10 cellular contexts compared by ENCODE assay signal in genomic region chr21:31136891-31137290, GRCh38.
DNase-seq lines count a peak whose midpoint lies in the region; ATAC-seq and TF ChIP-seq lines count a peak whose summit lies in the region.
"Had no signal": no experiment of that assay in that cellular context is flagged by ENCODE, and none has a peak within 500 bp of the region (broad histone marks: within the 10 kb centered on the region; RNA-seq: fewer than 3 reads in every experiment).

No MANE protein-coding gene starts in this region.

- BruUV-seq in IMR-90 (replicated peaks; lab: Mats Ljungman, UMichigan): no TSS peak

- peak overlapping the region; percentile 59 for H3K9ac ChIP-seq in BLaER1
- no peak overlapping the region for H3K9ac ChIP-seq in IMR-90 (ENCODE audit: low read depth, low read length)

- H3K9me1 ChIP-seq in IMR-90 (ENCODE audit: insufficient read depth, low read length): 0 out of 2 replicates have a peak, but pooled peaks cover 2% of the 10 kb centered on the region

- H3K56ac ChIP-seq in IMR-90 (ENCODE audit: extremely low read depth, insufficient read depth, low read length): no peak overlapping the region

- H2BK15ac ChIP-seq in IMR-90 (ENCODE audit: low read depth, low read length): no peak overlapping the region

- H3K27ac ChIP-seq in BLaER1 (peak overlapping the region; percentile 93), IMR-90 (ENCODE audit: insufficient read depth, low read length) (no peak overlapping the region)
- H3K27ac ChIP-seq: colonic mucosa had no signal

- no peak overlapping the region for H3K4ac ChIP-seq in IMR-90 (ENCODE audit: low read depth, low read length)

- H3K23ac ChIP-seq in IMR-90 (ENCODE audit: low read depth, low read length): no peak overlapping the region

- H2BK20ac ChIP-seq in IMR-90 (ENCODE audit: low read depth, low read length): peak overlapping the region; percentile 18; the same call in 1 of the 2 replicates

- no peak overlapping the region for H2AK9ac ChIP-seq in IMR-90 (replicated peaks; ENCODE audit: low read depth, low read length, poor library complexity)

- no peak for TF ChIP-seq CTCF in IMR-90 (conservative IDR thresholded peaks at IDR 0.05; ENCODE audit: low read depth, low read length)

- in situ Hi-C loops in IMR-90 (cut with MboI; ENCODE audit: low sequenced_read_pairs): no loop called here

- H2AFZ ChIP-seq in IMR-90 (replicated peaks; ENCODE audit: low read length, poor library complexity): peak overlapping the region; percentile 37

- H3K27me3 ChIP-seq in BLaER1 (no peaks in the 10 kb centered on the region), IMR-90 (ENCODE audit: control insufficient read depth, insufficient read depth, low read length) (no peaks in the 10 kb centered on the region)
- H3K27me3 ChIP-seq: colonic mucosa had no signal

- TF ChIP-seq POLR2A in IMR-90 (IDR thresholded peaks at IDR 0.05; ENCODE audit: low read depth, low read length): no peak

- 50% methylated on average over 7 of the region's 12 CpGs; no CpG with 5 or more reads in 1 of the 2 experiments for WGBS in IMR-90 (ENCODE audit: extremely low coverage in 2 of 2, insufficient read length in 1 of 2), 2 experiments

- no peaks in the 10 kb centered on the region for H3K9me3 ChIP-seq in BLaER1
- no peaks in the 10 kb centered on the region for H3K9me3 ChIP-seq in IMR-90 (ENCODE audit: control insufficient read depth, insufficient read depth, low read length)
- H3K9me3 ChIP-seq: colonic mucosa, mucosa of descending colon had no signal

- intact Hi-C loops in IMR-90 (cut with micrococcal nuclease): no loop called here

- POLR2A ChIA-PET in IMR-90 (lab: Charles Lee; ENCODE audit: unreplicated experiment): no interaction called here

- H4K5ac ChIP-seq in IMR-90 (ENCODE audit: low read depth, low read length): no peak overlapping the region

- no peak overlapping the region for H2BK5ac ChIP-seq in IMR-90 (ENCODE audit: low read depth, low read length, poor library complexity, severe bottlenecking)

- H2BK120ac ChIP-seq in IMR-90 (ENCODE audit: low read depth, low read length): no peak overlapping the region

- CTCF ChIA-PET in IMR-90 (lab: Yijun Ruan, JAX): interaction anchor here (0.6 to 1.2 kb wide), 2 partner anchors 44 to 1175 kb away, joined by 3 read pairs; no protein-coding TSS in a partner anchor

- ATAC-seq in GM19438 (IDR thresholded peaks at IDR 0.05; ENCODE audit: low read depth, unreplicated experiment) (peak; percentile 55), IMR-90 (ENCODE audit: low read depth) (peak; percentile 64)
- ATAC-seq: mucosa of descending colon had no signal

- peak overlapping the region; percentile 45 for H3K4me3 ChIP-seq in BLaER1
- H3K4me3 ChIP-seq in IMR-90 (ENCODE audit: insufficient read depth, low read depth, low read length): no peak overlapping the region
- H3K4me3 ChIP-seq: colonic mucosa, mucosa of descending colon had no signal

- peak; percentile 74 for DNase-seq in IMR-90
- DNase-seq in cerebellum (ENCODE audit: low spot score): peak; percentile 76
- no peak for DNase-seq in hepatic stellate cell (ENCODE audit: low spot score)
- DNase-seq in DMS153 (lab: John Stamatoyannopoulos, UW): no peak
- DNase-seq in activated CD8-positive, alpha-beta memory T cell treated with anti-CD3 and anti-CD28 coated beads, Interleukin-2, amount 50 U/mL, for 4 hours: no peak
- no peak for DNase-seq in A172 (ENCODE audit: low spot score)
- DNase-seq: colonic mucosa, mucosa of descending colon had no signal

- peak overlapping the region; percentile 77 for H3K4me2 ChIP-seq in BLaER1
- H3K4me2 ChIP-seq in IMR-90 (ENCODE audit: low read depth, low read length): no peak overlapping the region

- no peak overlapping the region for H3K18ac ChIP-seq in IMR-90 (ENCODE audit: low read depth, low read length)

- peaks cover 11% of the 10 kb centered on the region; the same call in 1 of the 2 replicates for H3K36me3 ChIP-seq in BLaER1
- no peaks in the 10 kb centered on the region for H3K36me3 ChIP-seq in IMR-90 (ENCODE audit: control insufficient read depth, insufficient read depth, low read length)
- H3K36me3 ChIP-seq: colonic mucosa had no signal

- no peak for TF ChIP-seq RAD21 in IMR-90 (IDR thresholded peaks at IDR 0.05; ENCODE audit: low read length)

- dilution Hi-C loops in IMR-90 (cut with HindIII; ENCODE audit: low sequenced_read_pairs, unreplicated experiment): no loop called here

- no peak overlapping the region for H2AK5ac ChIP-seq in IMR-90 (ENCODE audit: low read depth, low read length)

- H4K91ac ChIP-seq in IMR-90 (ENCODE audit: insufficient read depth, low read depth, low read length): no peak overlapping the region

- no peaks in the 10 kb centered on the region for H3K79me1 ChIP-seq in IMR-90 (ENCODE audit: low read depth in 1 of 2, low read length in 2 of 2)

- H4K8ac ChIP-seq in IMR-90 (ENCODE audit: low read depth in 2 of 2, low read length in 2 of 2): no peak overlapping the region

- H4K20me1 ChIP-seq in BLaER1 (no peaks in the 10 kb centered on the region), IMR-90 (ENCODE audit: insufficient read depth, low read length) (no peaks in the 10 kb centered on the region)

- no peak overlapping the region for H3K14ac ChIP-seq in IMR-90 (replicated peaks; ENCODE audit: low read depth, low read length)

- H3K4me1 ChIP-seq in BLaER1 (peaks cover 96% of the 10 kb centered on the region), IMR-90 (ENCODE audit: control insufficient read depth, insufficient read depth, low read length) (no peaks in the 10 kb centered on the region)
- H3K4me1 ChIP-seq: colonic mucosa had no signal

TF ChIP-seq in IMR-90, 13 proteins besides CTCF, POLR2A, EP300 and RAD21:
- peak; percentile 45; the same call in 1 of the 2 replicates for TF ChIP-seq CEBPB (IDR thresholded peaks at IDR 0.05; ENCODE audit: low read depth, low read length)
- TF ChIP-seq MXI1 (IDR thresholded peaks at IDR 0.05; ENCODE audit: borderline replicate concordance, low read depth, low read length): no peak
TF ChIP-seq in IMR-90: peak in this region for 1.

Comparison
In these comparisons a context has a peak if more than half of its experiments do, and no peak if none do; other contexts are left out.
1. DNase-seq: peak in IMR-90 (single experiment) and cerebellum (single experiment); none in hepatic stellate cell (single experiment), DMS153 (single experiment), activated CD8-positive, alpha-beta memory T cell treated with anti-CD3 and anti-CD28 coated beads, Interleukin-2, amount 50 U/mL, for 4 hours (single experiment) and A172 (single experiment).